ENCODE assay signal across 8 cellular contexts in genomic region chr5:7850533-7851239, GRCh38. TPM values are rescaled to one million over a fixed set of nuclear protein-coding genes. Genes with fewer than 3 reads are reported as not detected.
DNase-seq lines count a peak whose midpoint lies in the region; ATAC-seq and TF ChIP-seq lines count a peak whose summit lies in the region.

A gene with protein sequence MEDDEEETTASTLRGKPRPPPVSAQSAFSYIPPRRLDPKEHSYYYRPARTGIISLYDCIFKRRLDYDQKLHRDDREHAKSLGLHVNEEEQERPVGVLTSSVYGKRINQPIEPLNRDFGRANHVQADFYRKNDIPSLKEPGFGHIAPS (minus strand): TSS chr5:7851133. CDS start chr5:7851021, 112 bp downstream.

- H3K4me3 ChIP-seq in GM23248 (peak within 1 kb of the TSS; percentile 64), muscle layer of colon (ENCODE audit: low read depth in 1 of 2, low read length in 2 of 2) (peak within 1 kb of the TSS; percentile 43 to 48)

- no peaks in the 10 kb centered on the region for H3K79me2 ChIP-seq in GM23248 (ENCODE audit: insufficient read depth)

- H3K4me1 ChIP-seq in GM23248 (ENCODE audit: insufficient read depth) (no peaks in the 10 kb centered on the region), muscle layer of colon (ENCODE audit: insufficient read depth, low read length) (peaks cover 5% of the 10 kb centered on the region)

- no peak for TF ChIP-seq POLR2A in erythroblast (IDR thresholded peaks at IDR 0.05; ENCODE audit: low read length)

- no peaks in the 10 kb centered on the region for H3K36me3 ChIP-seq in GM23248 (ENCODE audit: low read depth)
- H3K36me3 ChIP-seq in muscle layer of colon (ENCODE audit: insufficient read depth, low read length), result no peaks in the 10 kb centered on the region

- peak within 1 kb of the TSS; percentile 39; the same call in 1 of the 2 replicates for H2AFZ ChIP-seq in GM23248

- H3K9me3 ChIP-seq in GM23248 (ENCODE audit: low read depth) (no peaks in the 10 kb centered on the region), muscle layer of colon (ENCODE audit: low read length) (no peaks in the 10 kb centered on the region)

- peak; percentile 64 for DNase-seq in GM23248
- DNase-seq in T-helper 9 cell, result peak; percentile 47
- peak; percentile 13 to 38 for DNase-seq in erythroblast (lab: John Stamatoyannopoulos, UW)
- DNase-seq in LoVo (ENCODE audit: low spot score), result no peak
- no peak for DNase-seq in middle frontal gyrus (ENCODE audit: extremely low spot score, low spot score)

- H3F3A ChIP-seq in GM23248 (ENCODE audit: insufficient read depth), result no peaks in the 10 kb centered on the region

- no peaks in the 10 kb centered on the region for H3K9me2 ChIP-seq in GM23248 (ENCODE audit: insufficient read depth)

- in situ Hi-C loops in GM23248 (cut with MboI), result no loop called here

- ATAC-seq in GM21367 (IDR thresholded peaks at IDR 0.05; ENCODE audit: unreplicated experiment), result no peak

- peak within 1 kb of the TSS; percentile 41 for H3K4me2 ChIP-seq in GM23248 (ENCODE audit: unreplicated experiment)

- H4K20me1 ChIP-seq in GM23248 (ENCODE audit: insufficient read depth), result no peaks in the 10 kb centered on the region

- peak within 1 kb of the TSS; percentile 61 for H3K27ac ChIP-seq in 22Rv1
- no peak within 1 kb of the TSS for H3K27ac ChIP-seq in GM23248
- no peak within 1 kb of the TSS for H3K27ac ChIP-seq in muscle layer of colon (ENCODE audit: low read depth, low read length)

- no peak within 1 kb of the TSS for H3K9ac ChIP-seq in GM23248
- no peak within 1 kb of the TSS for H3K9ac ChIP-seq in muscle layer of colon (ENCODE audit: low read length)

- peaks cover 20% of the 10 kb centered on the region for H3K27me3 ChIP-seq in GM23248 (replicated peaks; ENCODE audit: insufficient read depth)
- H3K27me3 ChIP-seq in muscle layer of colon (ENCODE audit: control insufficient read depth in 1 of 2, insufficient read depth in 2 of 2, low read length in 2 of 2), result peaks cover 16 to 20% of the 10 kb centered on the region in 2 donors

- 4 to 6% methylated on average over 20 to 45 of the region's 70 CpGs for WGBS in GM23248 (ENCODE audit: low coverage in 1 of 2, low lambda C conversion rate in 2 of 2, missing lambda C conversion rate in 2 of 2), 2 experiments

- peak; percentile 45 for TF ChIP-seq CTCF in 22Rv1 (IDR thresholded peaks at IDR 0.05)

RNA-seq across cellular contexts. Expression of the gene that starts here (rescaled TPM):
- total RNA-seq in GM23248 (2014; rRNA removed; shearing (Covaris generic)), result 0.32 TPM in 1 of 2 replicates, not detected in the other
- polyA plus RNA-seq in GM23248 (2016; fragmentation: Nextera tagmentation; extraction: Ambion mirVana), result 0.10 and 0.19 TPM in 2 replicates

Comparison
In these comparisons a context has a peak if more than half of its experiments do, and no peak if none do; other contexts are left out.
1. Peak in DNase-seq, H3K4me3 ChIP-seq and H3K4me2 ChIP-seq in GM23248; RNA of the gene not detected or under 1 TPM.
2. DNase-seq: peak in T-helper 9 cell (single experiment) and erythroblast (2 of 2); none in LoVo (single experiment) and middle frontal gyrus (single experiment).